In the genomic region with DNA sequence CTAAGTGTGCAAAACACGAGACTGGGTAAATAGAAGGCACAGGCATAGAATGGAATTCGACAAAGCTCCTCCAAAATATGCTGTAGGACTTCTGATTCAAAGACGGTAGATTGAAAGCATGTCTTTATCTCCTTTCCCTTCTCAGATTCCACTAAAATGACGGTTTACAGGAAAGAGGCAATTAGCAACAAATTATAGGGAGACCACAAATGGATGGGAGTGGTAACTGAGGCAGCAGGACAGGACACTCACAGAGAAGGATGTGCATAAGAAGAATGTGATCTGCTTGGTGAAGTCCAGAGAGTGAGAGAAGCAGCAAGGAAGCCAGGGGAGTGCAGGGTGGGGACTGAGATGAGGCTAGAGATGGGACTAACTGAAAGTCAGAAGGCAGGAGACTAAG, we compare ENCODE assay signal across 1 cellular context.
A peak's percentile ranks its signal among the peaks of the same experiment; 100 is the strongest.
TF ChIP-seq lines count a peak whose summit lies in the region.

No MANE protein-coding gene starts in this region.

TF ChIP-seq in HEK293, 187 proteins besides CTCF, POLR2A, EP300 and RAD21 (continued from another document):
- TF ChIP-seq, protein P1, sequence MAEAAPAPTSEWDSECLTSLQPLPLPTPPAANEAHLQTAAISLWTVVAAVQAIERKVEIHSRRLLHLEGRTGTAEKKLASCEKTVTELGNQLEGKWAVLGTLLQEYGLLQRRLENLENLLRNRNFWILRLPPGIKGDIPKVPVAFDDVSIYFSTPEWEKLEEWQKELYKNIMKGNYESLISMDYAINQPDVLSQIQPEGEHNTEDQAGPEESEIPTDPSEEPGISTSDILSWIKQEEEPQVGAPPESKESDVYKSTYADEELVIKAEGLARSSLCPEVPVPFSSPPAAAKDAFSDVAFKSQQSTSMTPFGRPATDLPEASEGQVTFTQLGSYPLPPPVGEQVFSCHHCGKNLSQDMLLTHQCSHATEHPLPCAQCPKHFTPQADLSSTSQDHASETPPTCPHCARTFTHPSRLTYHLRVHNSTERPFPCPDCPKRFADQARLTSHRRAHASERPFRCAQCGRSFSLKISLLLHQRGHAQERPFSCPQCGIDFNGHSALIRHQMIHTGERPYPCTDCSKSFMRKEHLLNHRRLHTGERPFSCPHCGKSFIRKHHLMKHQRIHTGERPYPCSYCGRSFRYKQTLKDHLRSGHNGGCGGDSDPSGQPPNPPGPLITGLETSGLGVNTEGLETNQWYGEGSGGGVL (tag by site-specific recombination; IDR thresholded peaks at IDR 0.05) = no peak
- TF ChIP-seq PRDM10 (tag by site-specific recombination; IDR thresholded peaks at IDR 0.05) (peak; percentile 61), ZBTB48 (tag by site-specific recombination; IDR thresholded peaks at IDR 0.05) (no peak), ZNF211 (tag by site-specific recombination; IDR thresholded peaks at IDR 0.05; ENCODE audit: low read depth) (no peak), INSM2 (tag by site-specific recombination; IDR thresholded peaks at IDR 0.05) (no peak), ZNF24 (tag by site-specific recombination; IDR thresholded peaks at IDR 0.05) (no peak), ZNF596 (tag by site-specific recombination; IDR thresholded peaks at IDR 0.05) (no peak), ZNF175 (tag by site-specific recombination; IDR thresholded peaks at IDR 0.05) (no peak), KLF1 (tag by site-specific recombination; IDR thresholded peaks at IDR 0.05) (peak; percentile 64), ZNF324 (tag by site-specific recombination; IDR thresholded peaks at IDR 0.05) (no peak), OSR2 (tag by site-specific recombination; IDR thresholded peaks at IDR 0.05) (peak; percentile 85), ZNF221 (tag by site-specific recombination; IDR thresholded peaks at IDR 0.05; ENCODE audit: borderline replicate concordance) (no peak), ZNF658 (tag by site-specific recombination; IDR thresholded peaks at IDR 0.05) (no peak), ZNF600 (tag by site-specific recombination; IDR thresholded peaks at IDR 0.05) (no peak), ZNF843 (tag by site-specific recombination; IDR thresholded peaks at IDR 0.05) (peak; percentile 77), ZNF404 (tag by site-specific recombination; IDR thresholded peaks at IDR 0.05) (no peak), ZNF132 (tag by site-specific recombination; IDR thresholded peaks at IDR 0.05; ENCODE audit: borderline replicate concordance) (no peak)
- TF ChIP-seq, protein P2, sequence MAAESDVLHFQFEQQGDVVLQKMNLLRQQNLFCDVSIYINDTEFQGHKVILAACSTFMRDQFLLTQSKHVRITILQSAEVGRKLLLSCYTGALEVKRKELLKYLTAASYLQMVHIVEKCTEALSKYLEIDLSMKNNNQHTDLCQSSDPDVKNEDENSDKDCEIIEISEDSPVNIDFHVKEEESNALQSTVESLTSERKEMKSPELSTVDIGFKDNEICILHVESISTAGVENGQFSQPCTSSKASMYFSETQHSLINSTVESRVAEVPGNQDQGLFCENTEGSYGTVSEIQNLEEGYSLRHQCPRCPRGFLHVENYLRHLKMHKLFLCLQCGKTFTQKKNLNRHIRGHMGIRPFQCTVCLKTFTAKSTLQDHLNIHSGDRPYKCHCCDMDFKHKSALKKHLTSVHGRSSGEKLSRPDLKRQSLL (tag by site-specific recombination; IDR thresholded peaks at IDR 0.05) = no peak
- TF ChIP-seq, protein P3, sequence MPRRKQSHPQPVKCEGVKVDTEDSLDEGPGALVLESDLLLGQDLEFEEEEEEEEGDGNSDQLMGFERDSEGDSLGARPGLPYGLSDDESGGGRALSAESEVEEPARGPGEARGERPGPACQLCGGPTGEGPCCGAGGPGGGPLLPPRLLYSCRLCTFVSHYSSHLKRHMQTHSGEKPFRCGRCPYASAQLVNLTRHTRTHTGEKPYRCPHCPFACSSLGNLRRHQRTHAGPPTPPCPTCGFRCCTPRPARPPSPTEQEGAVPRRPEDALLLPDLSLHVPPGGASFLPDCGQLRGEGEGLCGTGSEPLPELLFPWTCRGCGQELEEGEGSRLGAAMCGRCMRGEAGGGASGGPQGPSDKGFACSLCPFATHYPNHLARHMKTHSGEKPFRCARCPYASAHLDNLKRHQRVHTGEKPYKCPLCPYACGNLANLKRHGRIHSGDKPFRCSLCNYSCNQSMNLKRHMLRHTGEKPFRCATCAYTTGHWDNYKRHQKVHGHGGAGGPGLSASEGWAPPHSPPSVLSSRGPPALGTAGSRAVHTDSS (tag by site-specific recombination; IDR thresholded peaks at IDR 0.05) = no peak
- TF ChIP-seq, protein P4, sequence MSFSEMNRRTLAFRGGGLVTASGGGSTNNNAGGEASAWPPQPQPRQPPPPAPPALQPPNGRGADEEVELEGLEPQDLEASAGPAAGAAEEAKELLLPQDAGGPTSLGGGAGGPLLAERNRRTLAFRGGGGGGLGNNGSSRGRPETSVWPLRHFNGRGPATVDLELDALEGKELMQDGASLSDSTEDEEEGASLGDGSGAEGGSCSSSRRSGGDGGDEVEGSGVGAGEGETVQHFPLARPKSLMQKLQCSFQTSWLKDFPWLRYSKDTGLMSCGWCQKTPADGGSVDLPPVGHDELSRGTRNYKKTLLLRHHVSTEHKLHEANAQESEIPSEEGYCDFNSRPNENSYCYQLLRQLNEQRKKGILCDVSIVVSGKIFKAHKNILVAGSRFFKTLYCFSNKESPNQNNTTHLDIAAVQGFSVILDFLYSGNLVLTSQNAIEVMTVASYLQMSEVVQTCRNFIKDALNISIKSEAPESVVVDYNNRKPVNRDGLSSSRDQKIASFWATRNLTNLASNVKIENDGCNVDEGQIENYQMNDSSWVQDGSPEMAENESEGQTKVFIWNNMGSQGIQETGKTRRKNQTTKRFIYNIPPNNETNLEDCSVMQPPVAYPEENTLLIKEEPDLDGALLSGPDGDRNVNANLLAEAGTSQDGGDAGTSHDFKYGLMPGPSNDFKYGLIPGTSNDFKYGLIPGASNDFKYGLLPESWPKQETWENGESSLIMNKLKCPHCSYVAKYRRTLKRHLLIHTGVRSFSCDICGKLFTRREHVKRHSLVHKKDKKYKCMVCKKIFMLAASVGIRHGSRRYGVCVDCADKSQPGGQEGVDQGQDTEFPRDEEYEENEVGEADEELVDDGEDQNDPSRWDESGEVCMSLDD (tag by site-specific recombination; IDR thresholded peaks at IDR 0.05) = no peak
- TF ChIP-seq, protein P5, sequence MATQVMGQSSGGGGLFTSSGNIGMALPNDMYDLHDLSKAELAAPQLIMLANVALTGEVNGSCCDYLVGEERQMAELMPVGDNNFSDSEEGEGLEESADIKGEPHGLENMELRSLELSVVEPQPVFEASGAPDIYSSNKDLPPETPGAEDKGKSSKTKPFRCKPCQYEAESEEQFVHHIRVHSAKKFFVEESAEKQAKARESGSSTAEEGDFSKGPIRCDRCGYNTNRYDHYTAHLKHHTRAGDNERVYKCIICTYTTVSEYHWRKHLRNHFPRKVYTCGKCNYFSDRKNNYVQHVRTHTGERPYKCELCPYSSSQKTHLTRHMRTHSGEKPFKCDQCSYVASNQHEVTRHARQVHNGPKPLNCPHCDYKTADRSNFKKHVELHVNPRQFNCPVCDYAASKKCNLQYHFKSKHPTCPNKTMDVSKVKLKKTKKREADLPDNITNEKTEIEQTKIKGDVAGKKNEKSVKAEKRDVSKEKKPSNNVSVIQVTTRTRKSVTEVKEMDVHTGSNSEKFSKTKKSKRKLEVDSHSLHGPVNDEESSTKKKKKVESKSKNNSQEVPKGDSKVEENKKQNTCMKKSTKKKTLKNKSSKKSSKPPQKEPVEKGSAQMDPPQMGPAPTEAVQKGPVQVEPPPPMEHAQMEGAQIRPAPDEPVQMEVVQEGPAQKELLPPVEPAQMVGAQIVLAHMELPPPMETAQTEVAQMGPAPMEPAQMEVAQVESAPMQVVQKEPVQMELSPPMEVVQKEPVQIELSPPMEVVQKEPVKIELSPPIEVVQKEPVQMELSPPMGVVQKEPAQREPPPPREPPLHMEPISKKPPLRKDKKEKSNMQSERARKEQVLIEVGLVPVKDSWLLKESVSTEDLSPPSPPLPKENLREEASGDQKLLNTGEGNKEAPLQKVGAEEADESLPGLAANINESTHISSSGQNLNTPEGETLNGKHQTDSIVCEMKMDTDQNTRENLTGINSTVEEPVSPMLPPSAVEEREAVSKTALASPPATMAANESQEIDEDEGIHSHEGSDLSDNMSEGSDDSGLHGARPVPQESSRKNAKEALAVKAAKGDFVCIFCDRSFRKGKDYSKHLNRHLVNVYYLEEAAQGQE (tag by site-specific recombination; IDR thresholded peaks at IDR 0.05) = no peak
